ENCODE assay signal across 8 cellular contexts in the genomic region with DNA sequence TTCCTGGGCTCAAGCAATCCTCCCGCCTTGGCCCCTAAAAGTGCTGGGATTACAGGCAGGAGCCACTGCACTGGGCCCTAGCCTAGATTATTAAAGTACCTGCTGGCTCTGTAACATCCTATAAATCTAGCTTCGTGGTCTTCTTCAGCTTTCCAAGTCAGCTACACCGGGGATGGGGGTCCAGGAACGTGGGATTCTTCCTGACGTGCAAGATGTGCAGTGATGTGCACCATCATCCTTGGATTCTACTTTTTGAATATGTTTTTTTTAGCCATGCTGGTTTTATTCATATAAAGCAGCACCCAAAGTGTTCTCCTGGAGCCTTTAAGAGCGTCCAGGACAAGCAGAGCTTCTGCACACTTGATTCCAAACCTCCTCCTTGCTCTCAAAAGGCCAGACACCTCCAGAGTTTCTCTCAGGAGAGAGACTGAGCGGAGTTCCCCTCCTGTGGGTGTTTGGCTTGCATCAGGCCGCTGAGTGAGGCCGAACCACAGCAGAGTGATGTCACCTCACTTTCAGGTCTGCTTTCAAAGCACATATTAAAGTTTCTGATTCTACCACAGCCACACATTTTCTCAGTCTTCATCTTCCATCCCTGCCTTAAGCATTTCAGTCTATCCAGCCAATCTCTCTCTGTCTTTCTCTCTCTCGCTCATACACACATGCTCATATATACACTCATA. TPM values are rescaled to one million over a fixed set of nuclear protein-coding genes. Genes with fewer than 3 reads are reported as not detected.
DNase-seq lines count a peak whose midpoint lies in the region; ATAC-seq and TF ChIP-seq lines count a peak whose summit lies in the region.

No MANE protein-coding gene starts in this region.

- CTCF ChIA-PET in activated CD8-positive, alpha-beta T cell treated with anti-CD3 and anti-CD28 coated beads, Interleukin-2, amount 10 ng/mL, durations not matched to agents 7 days and 5 days (lab: Charles Lee): interaction anchor here (0.6 to 3.9 kb wide), 17 partner anchors 8 to 449 kb away, joined by 3 to 59 read pairs (median 11); no protein-coding TSS in a partner anchor

- POLR2A ChIA-PET in activated CD8-positive, alpha-beta T cell treated with anti-CD3 and anti-CD28 coated beads, Interleukin-2, amount 10 ng/mL, durations not matched to agents 7 days and 5 days (lab: Charles Lee): interaction anchor here (0.5 to 3.9 kb wide), 19 partner anchors 10 to 231 kb away, joined by 3 to 151 read pairs (median 20); a partner anchor contains a TSS

- no peaks in the 10 kb centered on the region for H3K27me3 ChIP-seq in foreskin keratinocyte
- H3K27me3 ChIP-seq in right cardiac atrium (ENCODE audit: control insufficient read depth, insufficient read depth): no peaks in the 10 kb centered on the region

- peaks cover 32% of the 10 kb centered on the region for H3K4me1 ChIP-seq in foreskin keratinocyte
- no peaks in the 10 kb centered on the region for H3K4me1 ChIP-seq in right cardiac atrium (ENCODE audit: control insufficient read depth, insufficient read depth, low read length)

- peak overlapping the region; percentile 84 for H3K4me3 Mint-ChIP-seq in activated CD8-positive, alpha-beta T cell treated with anti-CD3 and anti-CD28 coated beads, Interleukin-2, amount 10 ng/mL, durations not matched to agents 7 days and 5 days

- peaks cover 4% of the 10 kb centered on the region for H3K9me3 Mint-ChIP-seq in activated CD8-positive, alpha-beta T cell treated with anti-CD3 and anti-CD28 coated beads, Interleukin-2, amount 10 ng/mL, durations not matched to agents 7 days and 5 days (ENCODE audit: insufficient read depth)

- DNase-seq in activated CD8-positive, alpha-beta T cell treated with anti-CD3 and anti-CD28 coated beads, Interleukin-2, amount 10 ng/mL, durations not matched to agents 7 days and 5 days: peak; percentile 92
- peak in 1 of 2 donors; percentile 53 for DNase-seq in foreskin keratinocyte
- DNase-seq in stimulated activated CD8-positive, alpha-beta memory T cell treated with anti-CD3 and anti-CD28 coated beads, Interleukin-4, amount 100 ng/mL, for 48 hours: peak; percentile 87
- DNase-seq in Right ventricle myocardium superior: no peak
- no peak for DNase-seq in DMS153 treated with DMSO at 0.1 percent for 48 hours (lab: John Stamatoyannopoulos, UW; ENCODE audit: unreplicated experiment)
- no peak for DNase-seq in right cardiac atrium

- H3K36me3 Mint-ChIP-seq in activated CD8-positive, alpha-beta T cell treated with anti-CD3 and anti-CD28 coated beads, Interleukin-2, amount 10 ng/mL, durations not matched to agents 7 days and 5 days (ENCODE audit: low read depth): peaks cover 54% of the 10 kb centered on the region

- peak overlapping the region; percentile 92 for H3K27ac ChIP-seq in foreskin keratinocyte
- H3K27ac ChIP-seq in right cardiac atrium (ENCODE audit: low read length): no peak overlapping the region

- no peak overlapping the region for H3K4me3 ChIP-seq in right cardiac atrium (ENCODE audit: low read length)

- H3K4me1 Mint-ChIP-seq in activated CD8-positive, alpha-beta T cell treated with anti-CD3 and anti-CD28 coated beads, Interleukin-2, amount 10 ng/mL, durations not matched to agents 7 days and 5 days (ENCODE audit: low read depth): peaks cover 87% of the 10 kb centered on the region

- H3K27me3 Mint-ChIP-seq in activated CD8-positive, alpha-beta T cell treated with anti-CD3 and anti-CD28 coated beads, Interleukin-2, amount 10 ng/mL, durations not matched to agents 7 days and 5 days (ENCODE audit: low read depth): no peaks in the 10 kb centered on the region

- intact Hi-C loops in Right ventricle myocardium superior (cut with DNase I) (no loop called here), right cardiac atrium (cut with DNase I) (no loop called here)

- ATAC-seq in GM19395 (IDR thresholded peaks at IDR 0.05; ENCODE audit: unreplicated experiment): peak; percentile 81
- ATAC-seq in HG03439 (IDR thresholded peaks at IDR 0.05; ENCODE audit: unreplicated experiment): peak; percentile 73
- peak; percentile 85 for ATAC-seq in activated CD8-positive, alpha-beta T cell treated with anti-CD3 and anti-CD28 coated beads, Interleukin-2, amount 10 ng/mL, durations not matched to agents 7 days and 5 days
- ATAC-seq in foreskin keratinocyte: peak; percentile 53
- ATAC-seq in Right ventricle myocardium superior (ENCODE audit: poor library complexity): no peak
- ATAC-seq in right cardiac atrium: no peak

- peak overlapping the region; percentile 96 for H3K27ac Mint-ChIP-seq in activated CD8-positive, alpha-beta T cell treated with anti-CD3 and anti-CD28 coated beads, Interleukin-2, amount 10 ng/mL, durations not matched to agents 7 days and 5 days

- WGBS in right cardiac atrium: 88% methylated on average over 10 of the region's 10 CpGs

- TF ChIP-seq CTCF in foreskin keratinocyte (conservative IDR thresholded peaks at IDR 0.05): no peak

- H3K9me3 ChIP-seq in right cardiac atrium (ENCODE audit: control insufficient read depth, low read length): no peaks in the 10 kb centered on the region

RNA-seq across cellular contexts. Expression of a gene that starts 33.4 kb away (rescaled TPM):
- total RNA-seq in activated CD8-positive, alpha-beta T cell treated with anti-CD3 and anti-CD28 coated beads, Interleukin-2, amount 10 ng/mL, durations not matched to agents 7 days and 5 days: 10 to 100 TPM; 12.4 to 13.0 TPM
- total RNA-seq in foreskin keratinocyte (5.9 and 6.7 TPM in 2 replicates), Right ventricle myocardium superior (2.5 TPM), right cardiac atrium (1 to 10 TPM; 2.8 to 4.3 (median 3.3) TPM)
- polyA plus RNA-seq in foreskin keratinocyte (4.3 and 4.6 TPM in 2 replicates), right cardiac atrium (3.8 TPM)

Comparison
In these comparisons a context has a peak if more than half of its experiments do, and no peak if none do; other contexts are left out.
1. ATAC-seq: peak in GM19395 (single experiment), HG03439 (single experiment), activated CD8-positive, alpha-beta T cell treated with anti-CD3 and anti-CD28 coated beads, Interleukin-2, amount 10 ng/mL, durations not matched to agents 7 days and 5 days (single experiment) and foreskin keratinocyte (single experiment); none in Right ventricle myocardium superior (single experiment) and right cardiac atrium (0 of 2).
2. DNase-seq: peak in activated CD8-positive, alpha-beta T cell treated with anti-CD3 and anti-CD28 coated beads, Interleukin-2, amount 10 ng/mL, durations not matched to agents 7 days and 5 days (single experiment) and stimulated activated CD8-positive, alpha-beta memory T cell treated with anti-CD3 and anti-CD28 coated beads, Interleukin-4, amount 100 ng/mL, for 48 hours (single experiment); none in Right ventricle myocardium superior (single experiment), DMS153 treated with DMSO at 0.1 percent for 48 hours (single experiment) and right cardiac atrium (0 of 3).